In the genomic region with DNA sequence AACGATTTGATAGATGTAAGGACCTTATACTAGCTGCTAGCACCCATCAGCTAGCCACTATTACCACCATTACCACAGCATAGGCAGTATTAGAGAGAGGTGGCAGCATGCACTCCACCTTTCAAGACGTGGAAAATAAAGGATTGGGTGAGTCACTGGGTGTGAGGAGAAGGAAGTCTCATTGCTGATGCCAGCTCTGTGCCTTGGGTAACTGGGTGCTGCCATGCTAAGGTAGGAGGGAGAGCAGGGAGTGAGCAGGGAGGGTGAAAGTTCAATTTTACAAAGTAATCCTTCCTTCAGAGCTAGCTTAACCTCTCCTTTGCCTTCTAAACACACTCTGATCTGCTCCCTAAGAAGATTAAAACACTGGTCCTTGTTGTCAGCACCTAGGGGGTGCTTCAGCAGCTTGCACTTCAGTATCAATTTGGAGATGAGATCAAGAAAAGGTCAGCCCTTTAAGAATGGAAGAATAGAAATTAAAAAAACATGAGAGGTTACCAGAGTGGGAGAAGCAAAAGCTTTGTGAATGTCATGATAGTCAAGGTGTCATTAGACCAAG, we compare ENCODE assay signal across 16 cellular contexts. TPM values are rescaled to one million over a fixed set of nuclear protein-coding genes. Genes with fewer than 3 reads are reported as not detected.
DNase-seq lines count a peak whose midpoint lies in the region; ATAC-seq, FAIRE-seq and TF ChIP-seq lines count a peak whose summit lies in the region.
"Had no signal": no experiment of that assay in that cellular context is flagged by ENCODE, and none has a peak within 500 bp of the region (broad histone marks: within the 10 kb centered on the region; RNA-seq: fewer than 3 reads in every experiment).

No MANE protein-coding gene starts in this region.

- DNase-seq in A549 (ENCODE audit: low read depth in 1 of 2, low spot score in 1 of 2), result peak in 1 of 2 experiments; percentile 25
- no peak for DNase-seq in GM19239 (ENCODE audit: insufficient read length, low spot score)
- DNase-seq in PC-3, result peak; percentile 65
- DNase-seq in keratinocyte (ENCODE audit: low read depth, low spot score), result no peak
- no peak for DNase-seq in NCI-H187 treated with DMSO at 0.1 percent for 48 hours (lab: John Stamatoyannopoulos, UW)
- no peak for DNase-seq in uterus
- DNase-seq in activated CD4-positive, alpha-beta T cell treated with anti-CD3 and anti-CD28 coated beads, Interleukin-2, amount 50 U/mL, for 4 hours, result no peak
- DNase-seq: activated T-cell treated with anti-CD3 and anti-CD28 coated beads, Interleukin-2, amount 50 U/mL, for 72 hours; body of pancreas; IMR-90; NCI-H226; sigmoid colon; upper lobe of right lung had no signal

- H3K4me2 ChIP-seq in A549, result peak overlapping the region; percentile 79; the same call in 1 of the 3 replicates
- H3K4me2 ChIP-seq in PC-3 (ENCODE audit: low read length), result peak overlapping the region; percentile 93
- H3K4me2 ChIP-seq in keratinocyte (ENCODE audit: control insufficient read depth, extremely low read depth, insufficient read depth, low read depth, low read length), result peak overlapping the region; percentile 98

- H2AFZ ChIP-seq in PC-3 (ENCODE audit: low read length), result peak overlapping the region; percentile 89; the same call in 1 of the 2 replicates
- H2AFZ ChIP-seq in keratinocyte (ENCODE audit: control insufficient read depth, low read length), result peak overlapping the region; percentile 73

- TF ChIP-seq RAD21 in A549 (conservative IDR thresholded peaks at IDR 0.05 in 1 of 2, IDR thresholded peaks at IDR 0.05 in 1 of 2), result no peak

- no peak for ATAC-seq in A549
- peak; percentile 12; the same call in 1 of the 2 replicates for ATAC-seq in PC-3
- ATAC-seq in HG02588 (IDR thresholded peaks at IDR 0.05; ENCODE audit: unreplicated experiment), result no peak
- ATAC-seq: activated T-cell treated with anti-CD3 and anti-CD28 coated beads, Interleukin-2, amount 50 U/mL, for 72 hours; body of pancreas; upper lobe of right lung had no signal

- H3K36me3 ChIP-seq in PC-3 (ENCODE audit: low read depth, low read length), result no peaks in the 10 kb centered on the region
- no peaks in the 10 kb centered on the region for H3K36me3 ChIP-seq in keratinocyte (ENCODE audit: control insufficient read depth in 2 of 2, extremely low read depth in 1 of 2, insufficient read depth in 2 of 2, low read length in 2 of 2)
- no peaks in the 10 kb centered on the region for H3K36me3 ChIP-seq in uterus
- H3K36me3 ChIP-seq: esophagus muscularis mucosa, sigmoid colon, upper lobe of right lung had no signal

- FAIRE-seq in A549 (lab: Jason Lieb, UNC), result no peak
- peak; percentile 33 for FAIRE-seq in GM19239 (lab: Jason Lieb, UNC)
- peak; percentile 71 for FAIRE-seq in keratinocyte (lab: Jason Lieb, UNC)
- FAIRE-seq: H1 had no signal

- CTCF ChIA-PET in A549 (lab: Yijun Ruan, JAX) (interaction anchor here (0.8 to 3.2 kb wide), 7 partner anchors 8 to 185 kb away, joined by 3 to 17 read pairs (median 4); a partner anchor contains a TSS), PC-3 (lab: Charles Lee) (interaction anchor here (2.7 kb wide), 1 partner anchor 22 kb away, joined by 15 read pairs; no protein-coding TSS in a partner anchor)

- no peak for TF ChIP-seq EP300 in A549 (IDR thresholded peaks at IDR 0.05)

- TF ChIP-seq POLR2A in A549 (IDR thresholded peaks at IDR 0.05; ENCODE audit: low read length) (no peak), uterus (IDR thresholded peaks at IDR 0.05) (no peak)

- intact Hi-C loops in PC-3 (cut with micrococcal nuclease) (no loop called here), uterus (cut with DNase I; ENCODE audit: low total_unique reads) (no loop called here)

- H3K9me3 ChIP-seq in A549 (no peaks in the 10 kb centered on the region), PC-3 (ENCODE audit: low read length) (no peaks in the 10 kb centered on the region), keratinocyte (ENCODE audit: control insufficient read depth, low read depth, low read length) (no peaks in the 10 kb centered on the region), uterus (no peaks in the 10 kb centered on the region)
- H3K9me3 ChIP-seq: body of pancreas, esophagus muscularis mucosa, sigmoid colon, upper lobe of right lung had no signal

- H4K20me1 ChIP-seq in PC-3 (ENCODE audit: low read length) (no peaks in the 10 kb centered on the region), keratinocyte (ENCODE audit: control insufficient read depth, extremely low read depth, insufficient read depth, low read length) (no peaks in the 10 kb centered on the region)

- BruUV-seq in PC-3 (replicated peaks; lab: Mats Ljungman, UMichigan), result no TSS peak

- dilution Hi-C loops in keratinocyte (cut with MboI; ENCODE audit: extremely low pct_ligation_motif_present, low sequenced_read_pairs), result no loop called here

- H3K9me2 ChIP-seq in PC-3 (replicated peaks; ENCODE audit: low read length), result no peaks in the 10 kb centered on the region

- H3K79me2 ChIP-seq in PC-3 (ENCODE audit: low read length), result peaks cover 33% of the 10 kb centered on the region
- H3K79me2 ChIP-seq in keratinocyte (ENCODE audit: control insufficient read depth, insufficient read depth, low read length), result peaks cover 23% of the 10 kb centered on the region

- H3K9ac ChIP-seq in PC-3 (ENCODE audit: low read length), result no peak overlapping the region
- H3K9ac ChIP-seq in keratinocyte (ENCODE audit: control insufficient read depth, extremely low read depth, insufficient read depth, low read length), result no peak overlapping the region

- WGBS in A549 (ENCODE audit: missing lambda C conversion rate), result 71% methylated on average over 2 of the region's 2 CpGs

- H3K4me3 ChIP-seq in A549 (no peak overlapping the region), PC-3 (ENCODE audit: low read length) (no peak overlapping the region), keratinocyte (ENCODE audit: control insufficient read depth in 2 of 3, extremely low read depth in 1 of 3, insufficient read depth in 2 of 3, low read depth in 1 of 3, low read length in 3 of 3) (no peak overlapping the region), uterus (no peak overlapping the region)
- H3K4me3 ChIP-seq: body of pancreas had no signal

- POLR2A ChIA-PET in A549 (lab: Yijun Ruan, JAX) (interaction anchor here (1.1 kb wide), 1 partner anchor 11 kb away, joined by 4 read pairs; no protein-coding TSS in a partner anchor), PC-3 (lab: Charles Lee; ENCODE audit: unreplicated experiment) (interaction anchor here (0.5 kb wide), 1 partner anchor 628 kb away, joined by 10 read pairs; no protein-coding TSS in a partner anchor)

- H3K4me1 ChIP-seq in A549, result peaks cover 20% of the 10 kb centered on the region
- peaks cover 22% of the 10 kb centered on the region for H3K4me1 ChIP-seq in PC-3 (ENCODE audit: insufficient read depth, low read length)
- H3K4me1 ChIP-seq in keratinocyte (ENCODE audit: control insufficient read depth, extremely low read depth, insufficient read depth, low read length), result peaks cover 18% of the 10 kb centered on the region
- no peaks in the 10 kb centered on the region for H3K4me1 ChIP-seq in uterus

- no peak for TF ChIP-seq CTCF in A549 (IDR thresholded peaks at IDR 0.05)
- TF ChIP-seq CTCF in PC-3 (conservative IDR thresholded peaks at IDR 0.05; ENCODE audit: low read depth, low read length), result no peak
- no peak for TF ChIP-seq CTCF in keratinocyte (optimal IDR thresholded peaks at IDR 0.05 in 1 of 3, IDR thresholded peaks at IDR 0.05 in 1 of 3, conservative IDR thresholded peaks at IDR 0.05 in 1 of 3; ENCODE audit: extremely low read depth in 1 of 3, insufficient read depth in 2 of 3, low read length in 3 of 3)
- no peak for TF ChIP-seq CTCF in uterus (IDR thresholded peaks at IDR 0.05)

- H3K27ac ChIP-seq in A549, result no peak overlapping the region
- no peak overlapping the region for H3K27ac ChIP-seq in PC-3 (ENCODE audit: low read length)
- no peak overlapping the region for H3K27ac ChIP-seq in keratinocyte (ENCODE audit: control insufficient read depth, insufficient read depth, low read length)
- no peak overlapping the region for H3K27ac ChIP-seq in uterus
- H3K27ac ChIP-seq: body of pancreas had no signal

- H3K27me3 ChIP-seq in PC-3 (ENCODE audit: low read length) (no peaks in the 10 kb centered on the region), keratinocyte (ENCODE audit: control insufficient read depth, extremely low read depth, insufficient read depth, low read length) (no peaks in the 10 kb centered on the region), uterus (no peaks in the 10 kb centered on the region)
- H3K27me3 ChIP-seq: body of pancreas, esophagus muscularis mucosa, sigmoid colon, upper lobe of right lung had no signal

- H3F3A ChIP-seq in PC-3 (ENCODE audit: low read length, unreplicated experiment), result no peaks in the 10 kb centered on the region

- H3K9me1 ChIP-seq in keratinocyte (ENCODE audit: control insufficient read depth, extremely low read depth, insufficient read depth, low read length), result no peaks in the 10 kb centered on the region

TF ChIP-seq in A549, 52 proteins besides CTCF, POLR2A, EP300 and RAD21:
- TF ChIP-seq POLR2AphosphoS2 (conservative IDR thresholded peaks at IDR 0.05; ENCODE audit: low read length) (no peak), CHD2 (IDR thresholded peaks at IDR 0.05; ENCODE audit: low read length, partially characterized antibody) (no peak), GATA3 (IDR thresholded peaks at IDR 0.05; ENCODE audit: borderline replicate concordance) (no peak), RFX5 (IDR thresholded peaks at IDR 0.05) (no peak)
TF ChIP-seq in A549: peak in this region for 0.

RNA-seq across cellular contexts. Expression of a gene that starts 1.8 kb away (rescaled TPM):
- polyA plus RNA-seq in A549 (2011; rRNA removed) (10.9 and 14.7 TPM in 2 replicates), A549 (2017; fragmentation: RNase III; extraction: RNeasy Plus Mini Kit Qiagen cat#74134 plus additional on column Dnase treatment) (7.9 to 9.0 TPM (median 8.3 TPM) in 3 replicates), keratinocyte (2.8 to 5.6 TPM (median 2.9 TPM) in 3 replicates)
- polyA plus RNA-seq in A549 (2012; cell fraction: cytosol; rRNA removed), result 3.4 TPM in 2 replicates
- polyA plus RNA-seq in A549 (2012; cell fraction: nucleus; rRNA removed), result 1.9 and 3.1 TPM in 2 replicates
- polyA minus RNA-seq in A549 (2011; rRNA and poly(A)+ RNA removed), result 3.8 and 4.4 TPM in 2 replicates
- total RNA-seq in PC-3 (2014; rRNA removed) (21.9 and 25.3 TPM in 2 replicates), uterus (10 to 100 TPM in 1 of 4 donors, 1 to 10 TPM in 2, under 1 TPM in 1; 0.59 to 15.1 (median 3.9) TPM)
- polyA plus RNA-seq in keratinocyte (2011; ENCODE audit: low read depth), result 2.4 TPM
- polyA plus RNA-seq in keratinocyte (2011; cell fraction: cytosol; rRNA removed), result 1.8 and 4.4 TPM in 2 replicates
- 4.1 and 4.2 TPM in 2 replicates for polyA plus RNA-seq in keratinocyte (2011; cell fraction: nucleus; rRNA removed)
- polyA plus RNA-seq in keratinocyte (2012; ENCODE audit: low replicate concordance), result 1.7 and 2.3 TPM in 2 replicates
- 0.66 to 3.7 TPM (median 2.4 TPM) in 3 replicates for polyA minus RNA-seq in keratinocyte
- polyA minus RNA-seq in keratinocyte (2011; cell fraction: cytosol; rRNA and poly(A)+ RNA removed), result 1.7 TPM
- 1.9 and 3.4 TPM in 2 replicates for polyA minus RNA-seq in keratinocyte (2011; cell fraction: nucleus; rRNA and poly(A)+ RNA removed)
